In the genomic region with DNA sequence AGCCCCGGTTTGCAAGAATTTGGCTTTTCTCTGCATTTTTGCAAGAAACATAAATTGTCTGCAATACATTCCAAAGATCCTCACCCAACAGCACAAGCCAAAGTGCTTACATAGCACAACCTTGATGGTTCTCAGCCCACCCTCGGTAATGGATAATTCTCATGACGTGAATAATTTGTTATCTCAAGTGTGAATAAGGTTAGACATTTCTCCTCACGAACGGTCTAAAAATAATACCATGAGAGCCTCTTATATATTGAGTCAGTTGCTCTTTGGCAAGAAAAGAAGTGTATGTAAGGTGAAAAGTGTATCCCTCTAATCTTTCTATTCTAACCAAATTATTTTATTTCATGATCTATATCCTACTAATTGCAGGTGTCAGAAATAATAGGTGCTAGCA, we compare ENCODE assay signal across 30 cellular contexts. TPM values are rescaled to one million over a fixed set of nuclear protein-coding genes. Genes with fewer than 3 reads are reported as not detected.
"Had no signal": no experiment of that assay in that cellular context is flagged by ENCODE, and none has a peak within 500 bp of the region (broad histone marks: within the 10 kb centered on the region; RNA-seq: fewer than 3 reads in every experiment).

No MANE protein-coding gene starts in this region.

- H3K27ac ChIP-seq: stomach, suprapubic skin, testis, thoracic aorta, thyroid gland, tibial artery, tibial nerve, transverse colon, upper lobe of left lung, upper lobe of right lung, uterus, vagina had no signal

- H3K27me3 ChIP-seq: stomach, suprapubic skin, testis, thyroid gland, tibial artery, tibial nerve, transverse colon, upper lobe of left lung, upper lobe of right lung, uterus, vagina had no signal

- H3K4me1 ChIP-seq: stomach, suprapubic skin, testis, thyroid gland, tibial artery, tibial nerve, transverse colon, upper lobe of left lung, upper lobe of right lung, uterus, vagina had no signal

- DNase-seq: stimulated activated CD4-positive, alpha-beta T cell treated with anti-CD3 and anti-CD28 coated beads, Interleukin-2, amount 100 ng/mL, for 48 hours; stimulated activated CD4-positive, alpha-beta T cell treated with anti-CD3 and anti-CD28 coated beads, Interleukin-4, amount 100 ng/mL, for 1 hour; stimulated activated CD4-positive, alpha-beta T cell treated with anti-CD3 and anti-CD28 coated beads, Interleukin-4, amount 100 ng/mL, for 24 hours; stimulated activated CD4-positive, alpha-beta T cell treated with anti-CD3 and anti-CD28 coated beads, Interleukin-4, amount 100 ng/mL, for 4 hours; stimulated activated CD8-positive, alpha-beta memory T cell treated with anti-CD3 and anti-CD28 coated beads, Interleukin-4, amount 100 ng/mL, for 48 hours; stimulated activated naive B cell treated with anti-CD40 and anti-IgM and Interleukin-4, amounts not matched to agents 10 μg/mL and 1 μg/mL and 100 μg/mL, for 72 hours; stimulated activated naive CD4-positive, alpha-beta T cell; stimulated activated naive CD4-positive, alpha-beta T cell treated with Interleukin-2 at 50 U/mL for 16 hours; stimulated activated naive CD8-positive, alpha-beta T cell treated with anti-CD3 and anti-CD28 coated beads, Interleukin-15, amount 100 ng/mL, for 72 hours; stimulated activated naive CD8-positive, alpha-beta T cell treated with anti-CD3 and anti-CD28 coated beads, Interleukin-15, Interleukin-2, amounts not matched to agents 100 U/mL and 50 U/mL, for 24 hours; stomach; substantia nigra; testis; thyroid gland; tibial artery; transverse colon; trophoblast cell; upper lobe of left lung; upper lobe of right lung; uterus had no signal

- H3K9me3 ChIP-seq: stomach, suprapubic skin, testis, thoracic aorta, thyroid gland, tibial artery, tibial nerve, transverse colon, upper lobe of left lung, upper lobe of right lung, uterus, vagina had no signal

- ATAC-seq: stimulated activated effector memory CD8-positive, alpha-beta T cell treated with anti-CD3 and anti-CD28 coated beads, Interleukin-12 subunit alpha, Interleukin-12 subunit beta, amount 100 ng/mL, for 72 hours; stimulated activated memory B cell treated with anti-CD40 and anti-IgM and Interleukin-4, amounts not matched to agents 10 μg/mL and 1 μg/mL and 100 μg/mL, for 72 hours; stimulated activated naive B cell treated with anti-CD40 and anti-IgM and Interleukin-4, amounts not matched to agents 10 μg/mL and 1 μg/mL and 100 μg/mL, for 72 hours; stimulated activated naive CD8-positive, alpha-beta T cell treated with anti-CD3 and anti-CD28 coated beads, Interleukin-15, amount 100 ng/mL, for 72 hours; stimulated activated naive CD8-positive, alpha-beta T cell treated with anti-CD3 and anti-CD28 coated beads, Interleukin-15, Interleukin-2, amounts not matched to agents 100 U/mL and 50 U/mL, for 24 hours; upper lobe of right lung had no signal

- H3K4me3 ChIP-seq: stomach, suprapubic skin, testis, thoracic aorta, thyroid gland, tibial artery, tibial nerve, transverse colon, upper lobe of left lung, upper lobe of right lung, uterus, vagina had no signal

- H3K36me3 ChIP-seq: stomach, suprapubic skin, thoracic aorta, thyroid gland, tibial artery, tibial nerve, transverse colon, upper lobe of left lung, upper lobe of right lung, uterus, vagina had no signal

RNA-seq across cellular contexts. Expression of gene KRTAP19-8, which starts 33.3 kb away (rescaled TPM):
- total RNA-seq: stomach, subcutaneous adipose tissue, suprapubic skin, temporal lobe, thoracic aorta, thyroid gland, tibial nerve, transverse colon, upper lobe of right lung, ureter, urinary bladder, uterus, vagina had no signal
